18 cellular contexts compared by ENCODE assay signal in genomic region chr1:221886311-221887090, GRCh38.
A peak's percentile ranks its signal among the peaks of the same experiment; 100 is the strongest.
DNase-seq lines count a peak whose midpoint lies in the region; TF ChIP-seq lines count a peak whose summit lies in the region.
"Had no signal": no experiment of that assay in that cellular context is flagged by ENCODE, and none has a peak within 500 bp of the region (broad histone marks: within the 10 kb centered on the region; RNA-seq: fewer than 3 reads in every experiment).

No MANE protein-coding gene starts in this region.

- H3K27me3 Mint-ChIP-seq in chondrocyte (ENCODE audit: low read depth): no peaks in the 10 kb centered on the region

- no peak overlapping the region for H3K4me3 Mint-ChIP-seq in chondrocyte (ENCODE audit: unreplicated experiment)
- H3K4me3 Mint-ChIP-seq: activated CD4-positive, alpha-beta T cell treated with anti-CD3 and anti-CD28 coated beads, Interleukin-2, amount 10 ng/mL, durations not matched to agents 7 days and 5 days; neural crest cell had no signal

- H3K36me3 ChIP-seq in MG63: no peaks in the 10 kb centered on the region
- no peaks in the 10 kb centered on the region for H3K36me3 ChIP-seq in osteoblast (ENCODE audit: insufficient read depth, low read length)
- H3K36me3 ChIP-seq: BE2C, esophagus muscularis mucosa had no signal

- no peaks in the 10 kb centered on the region for H3K27me3 ChIP-seq in MG63
- H3K27me3 ChIP-seq in osteoblast (ENCODE audit: insufficient read depth, low read length): no peaks in the 10 kb centered on the region
- H3K27me3 ChIP-seq: BE2C, esophagus muscularis mucosa had no signal

- H3K4me1 ChIP-seq in osteoblast (ENCODE audit: insufficient read depth, low read length): peaks cover 27% of the 10 kb centered on the region

- TF ChIP-seq CTCF in chondrocyte (IDR thresholded peaks at IDR 0.05) (no peak), osteoblast (IDR thresholded peaks at IDR 0.05; ENCODE audit: extremely low read depth, low read depth, low read length) (no peak), coronary artery (IDR thresholded peaks at IDR 0.05) (no peak)

- H3K36me3 Mint-ChIP-seq in chondrocyte (ENCODE audit: low read depth): no peaks in the 10 kb centered on the region

- H3K27ac ChIP-seq in osteoblast (ENCODE audit: low read depth, low read length) (peak overlapping the region; percentile 54), coronary artery (no peak overlapping the region)

- H4K20me1 ChIP-seq in osteoblast (ENCODE audit: insufficient read depth, low read length): no peaks in the 10 kb centered on the region

- peak; percentile 25 for DNase-seq in AG20443 (ENCODE audit: low spot score)
- DNase-seq in MG63: peak; percentile 59
- DNase-seq in chondrocyte (ENCODE audit: low spot score): no peak
- DNase-seq in osteoblast (ENCODE audit: insufficient read length, low spot score, missing footprints): no peak
- DNase-seq in NCI-H2107 treated with DMSO at 0.1 percent for 48 hours (lab: John Stamatoyannopoulos, UW; ENCODE audit: unreplicated experiment): no peak
- no peak for DNase-seq in coronary artery (ENCODE audit: low spot score)
- DNase-seq in NCI-H1417 treated with DMSO at 0.1 percent for 48 hours (lab: John Stamatoyannopoulos, UW): no peak
- DNase-seq in NCI-H2171 (lab: John Stamatoyannopoulos, UW): no peak
- DNase-seq: activated CD4-positive, alpha-beta T cell treated with anti-CD3 and anti-CD28 coated beads, Interleukin-2, amount 10 ng/mL, durations not matched to agents 7 days and 5 days; cortex of kidney; DND-41; NCI-H1694 treated with DMSO at 0.1 percent for 48 hours; T-helper 9 cell had no signal

- no peaks in the 10 kb centered on the region for H3K9me3 ChIP-seq in MG63
- H3K9me3 ChIP-seq in osteoblast (ENCODE audit: low read depth, low read length): no peaks in the 10 kb centered on the region
- H3K9me3 ChIP-seq: BE2C, esophagus muscularis mucosa had no signal

- peak overlapping the region; percentile 52 for H3K27ac Mint-ChIP-seq in chondrocyte (ENCODE audit: unreplicated experiment)
- H3K27ac Mint-ChIP-seq: activated CD4-positive, alpha-beta T cell treated with anti-CD3 and anti-CD28 coated beads, Interleukin-2, amount 10 ng/mL, durations not matched to agents 7 days and 5 days had no signal

- H3K4me3 ChIP-seq in MG63: no peak overlapping the region
- H3K4me3 ChIP-seq in osteoblast (ENCODE audit: insufficient read depth, low read length): peak overlapping the region; percentile 41
- H3K4me3 ChIP-seq in coronary artery: no peak overlapping the region
- H3K4me3 ChIP-seq: esophagus muscularis mucosa, GM12878, skin epidermis had no signal

- H3K4me2 ChIP-seq in osteoblast (ENCODE audit: insufficient read depth, low read length): peak overlapping the region; percentile 73

- no peaks in the 10 kb centered on the region for H3K9me3 Mint-ChIP-seq in chondrocyte (ENCODE audit: low read depth)
- H3K9me3 Mint-ChIP-seq: activated CD4-positive, alpha-beta T cell treated with anti-CD3 and anti-CD28 coated beads, Interleukin-2, amount 10 ng/mL, durations not matched to agents 7 days and 5 days; neural crest cell had no signal

- H3K79me2 ChIP-seq in osteoblast (ENCODE audit: insufficient read depth, low read length): no peaks in the 10 kb centered on the region

- H3K4me1 Mint-ChIP-seq in chondrocyte (ENCODE audit: low read depth): peaks cover 34% of the 10 kb centered on the region
- H3K4me1 Mint-ChIP-seq: activated CD4-positive, alpha-beta T cell treated with anti-CD3 and anti-CD28 coated beads, Interleukin-2, amount 10 ng/mL, durations not matched to agents 7 days and 5 days; neural crest cell had no signal

- H2AFZ ChIP-seq in osteoblast (ENCODE audit: low read length): no peak overlapping the region

Comparison
In these comparisons a context has a peak if more than half of its experiments do, and no peak if none do; other contexts are left out.
1. DNase-seq: peak in AG20443 (single experiment) and MG63 (single experiment); none in chondrocyte (single experiment), osteoblast (single experiment), NCI-H2107 treated with DMSO at 0.1 percent for 48 hours (single experiment), coronary artery (single experiment), NCI-H1417 treated with DMSO at 0.1 percent for 48 hours (single experiment) and NCI-H2171 (single experiment).